Comparison of ENCODE assay signal across 1 cellular context in genomic region chr18:45864081-45864480, GRCh38.
TF ChIP-seq lines count a peak whose summit lies in the region.

No MANE protein-coding gene starts in this region.

TF ChIP-seq in IMR-90, 13 proteins besides CTCF, POLR2A, EP300 and RAD21 (continued from another document):
- no peak for TF ChIP-seq ELK1 (IDR thresholded peaks at IDR 0.05; ENCODE audit: borderline replicate concordance, low read depth, low read length)
- no peak for TF ChIP-seq MAZ (IDR thresholded peaks at IDR 0.05; ENCODE audit: borderline replicate concordance, low read depth, low read length)
- no peak for TF ChIP-seq USF2 (IDR thresholded peaks at IDR 0.05; ENCODE audit: low read depth, low read length)
- TF ChIP-seq RCOR1 (IDR thresholded peaks at IDR 0.05; ENCODE audit: insufficient replicate concordance, low read length) = no peak
- TF ChIP-seq BHLHE40 (IDR thresholded peaks at IDR 0.05; ENCODE audit: low read depth, low read length) = no peak
- no peak for TF ChIP-seq CEBPB (IDR thresholded peaks at IDR 0.05; ENCODE audit: low read depth, low read length)
- TF ChIP-seq RFX5 (IDR thresholded peaks at IDR 0.05; ENCODE audit: low read depth, low read length) = no peak
- TF ChIP-seq MXI1 (IDR thresholded peaks at IDR 0.05; ENCODE audit: borderline replicate concordance, low read depth, low read length) = no peak
- no peak for TF ChIP-seq MAFK (IDR thresholded peaks at IDR 0.05; ENCODE audit: low read depth, low read length)
- TF ChIP-seq CHD1 (IDR thresholded peaks at IDR 0.05; ENCODE audit: low read depth, low read length) = no peak
- TF ChIP-seq FOS (IDR thresholded peaks at IDR 0.05; ENCODE audit: low read depth, low read length) = no peak
- no peak for TF ChIP-seq NFE2L2 (IDR thresholded peaks at IDR 0.05; ENCODE audit: low read depth, low read length)
